Comparison of ENCODE assay signal across 8 cellular contexts in the genomic region with DNA sequence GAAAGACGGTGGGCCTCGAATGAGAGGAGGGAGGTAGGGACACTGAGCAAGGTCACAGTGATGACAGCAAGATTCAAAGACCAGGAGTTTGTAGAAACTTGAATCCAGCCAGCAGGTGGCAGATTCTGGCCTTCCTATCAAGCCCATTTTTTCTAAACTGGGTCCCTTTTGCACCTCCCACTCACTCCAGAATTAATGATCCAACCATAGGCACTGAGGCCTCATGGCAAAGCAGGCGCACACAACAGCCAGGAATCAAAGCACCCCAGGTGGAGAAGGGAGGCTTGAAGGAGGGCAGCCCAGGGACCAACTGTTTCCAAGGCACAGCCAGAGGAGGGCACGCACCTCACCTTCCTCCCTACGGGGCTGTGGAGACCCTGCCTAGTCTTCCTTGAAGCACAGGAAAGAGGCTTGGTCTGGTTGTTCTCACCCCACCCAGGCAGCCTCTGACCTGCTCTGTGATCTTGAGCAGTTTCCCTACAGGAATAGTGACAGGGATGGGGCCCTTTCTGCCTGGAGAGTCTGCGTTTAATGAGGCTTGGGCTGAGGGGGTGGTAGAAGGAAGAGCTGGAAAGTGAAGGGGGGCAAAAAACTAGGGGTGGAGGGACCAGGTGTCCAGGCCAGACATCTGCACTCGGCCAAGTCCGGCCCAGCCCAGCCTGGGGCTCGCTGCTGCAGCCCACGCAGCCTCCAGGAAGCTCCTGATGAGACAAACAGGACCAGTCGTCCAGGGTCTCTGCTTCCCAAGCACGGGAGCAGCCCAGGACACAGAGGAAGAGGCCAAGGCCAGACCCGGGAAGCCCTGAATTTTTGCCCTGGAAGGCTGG.
DNase-seq lines count a peak whose midpoint lies in the region; ATAC-seq and TF ChIP-seq lines count a peak whose summit lies in the region.

No MANE protein-coding gene starts in this region.

- H4K91ac ChIP-seq in IMR-90 (ENCODE audit: insufficient read depth, low read depth, low read length), result no peak overlapping the region

- dilution Hi-C loops in IMR-90 (cut with HindIII; ENCODE audit: low sequenced_read_pairs, unreplicated experiment), result no loop called here

- peak; percentile 72 for DNase-seq in DMS 273 (lab: John Stamatoyannopoulos, UW; ENCODE audit: unreplicated experiment)
- no peak for DNase-seq in DMS 273 treated with DMSO at 0.1 percent for 48 hours (lab: John Stamatoyannopoulos, UW)
- DNase-seq in IMR-90, result peak; percentile 51
- DNase-seq in WERI-Rb-1, result peak; percentile 60
- peak in 1 of 2 donors; percentile 19 for DNase-seq in foreskin keratinocyte

- no peak overlapping the region for H3K9ac ChIP-seq in IMR-90 (ENCODE audit: low read depth, low read length)

- H3K36me3 ChIP-seq in IMR-90 (ENCODE audit: control insufficient read depth, insufficient read depth, low read length) (no peaks in the 10 kb centered on the region), WERI-Rb-1 (no peaks in the 10 kb centered on the region), neutrophil (no peaks in the 10 kb centered on the region)

- no peak overlapping the region for H2BK15ac ChIP-seq in IMR-90 (ENCODE audit: low read depth, low read length)

- no peak overlapping the region for H4K5ac ChIP-seq in IMR-90 (ENCODE audit: low read depth, low read length)

- peaks cover 5% of the 10 kb centered on the region for H3K4me1 ChIP-seq in IMR-90 (ENCODE audit: control insufficient read depth, insufficient read depth, low read length)
- no peaks in the 10 kb centered on the region for H3K4me1 ChIP-seq in foreskin keratinocyte
- peaks cover 28 to 30% of the 10 kb centered on the region in 2 experiments for H3K4me1 ChIP-seq in neutrophil (ENCODE audit: control insufficient read depth in 1 of 2, insufficient read depth in 1 of 2, low read depth in 1 of 2, low read length in 1 of 2)

- H3K4me3 ChIP-seq in IMR-90 (ENCODE audit: insufficient read depth, low read depth, low read length), result no peak overlapping the region
- H3K4me3 ChIP-seq in WERI-Rb-1 (ENCODE audit: low read depth, low read length), result no peak overlapping the region
- H3K4me3 ChIP-seq in neutrophil (ENCODE audit: low read depth in 1 of 2, low read length in 1 of 2), result no peak overlapping the region

- no peaks in the 10 kb centered on the region for H3K9me3 ChIP-seq in IMR-90 (ENCODE audit: control insufficient read depth, insufficient read depth, low read length)
- H3K9me3 ChIP-seq in WERI-Rb-1 (ENCODE audit: severe bottlenecking), result no peaks in the 10 kb centered on the region
- no peaks in the 10 kb centered on the region for H3K9me3 ChIP-seq in neutrophil

- H2AK9ac ChIP-seq in IMR-90 (replicated peaks; ENCODE audit: low read depth, low read length, poor library complexity), result peak overlapping the region; percentile 3

- no peak overlapping the region for H2AFZ ChIP-seq in IMR-90 (replicated peaks; ENCODE audit: low read length, poor library complexity)

- H3K14ac ChIP-seq in IMR-90 (replicated peaks; ENCODE audit: low read depth, low read length), result no peak overlapping the region

- TF ChIP-seq CTCF in IMR-90 (conservative IDR thresholded peaks at IDR 0.05; ENCODE audit: low read depth, low read length) (peak; percentile 52), WERI-Rb-1 (IDR thresholded peaks at IDR 0.05; ENCODE audit: low read depth, low read length) (peak; percentile 68), foreskin keratinocyte (conservative IDR thresholded peaks at IDR 0.05) (peak; percentile 59), neutrophil (IDR thresholded peaks at IDR 0.05) (peak; percentile 32)

- H2BK20ac ChIP-seq in IMR-90 (ENCODE audit: low read depth, low read length), result no peak overlapping the region

- H2BK5ac ChIP-seq in IMR-90 (ENCODE audit: low read depth, low read length, poor library complexity, severe bottlenecking), result no peak overlapping the region

- in situ Hi-C loops in IMR-90 (cut with MboI; ENCODE audit: low sequenced_read_pairs), result loop anchor here (5.0 to 10.0 kb wide), 2 partner anchors 64 to 147 kb away; no protein-coding TSS in a partner anchor

- H3K4ac ChIP-seq in IMR-90 (ENCODE audit: low read depth, low read length), result no peak overlapping the region

- H4K8ac ChIP-seq in IMR-90 (ENCODE audit: low read depth in 2 of 2, low read length in 2 of 2), result no peak overlapping the region

- H3K27me3 ChIP-seq in IMR-90 (ENCODE audit: control insufficient read depth, insufficient read depth, low read length) (peaks cover 19% of the 10 kb centered on the region), WERI-Rb-1 (ENCODE audit: insufficient read depth, low read depth, severe bottlenecking) (no peaks in the 10 kb centered on the region), foreskin keratinocyte (peaks cover 57% of the 10 kb centered on the region), neutrophil (no peaks in the 10 kb centered on the region)

- intact Hi-C loops in IMR-90 (cut with micrococcal nuclease), result loop anchor here (1.0 to 5.0 kb wide), 3 partner anchors 92 to 194 kb away; a partner anchor contains a TSS

- no peak overlapping the region for H3K56ac ChIP-seq in IMR-90 (ENCODE audit: extremely low read depth, insufficient read depth, low read length)

- CTCF ChIA-PET in IMR-90 (lab: Yijun Ruan, JAX), result interaction anchor here (0.8 kb wide), 1 partner anchor 145 kb away, joined by 3 read pairs; no protein-coding TSS in a partner anchor

- POLR2A ChIA-PET in IMR-90 (lab: Charles Lee; ENCODE audit: unreplicated experiment), result no interaction called here

- H3K4me2 ChIP-seq in IMR-90 (ENCODE audit: low read depth, low read length), result no peak overlapping the region

- no peak overlapping the region for H3K18ac ChIP-seq in IMR-90 (ENCODE audit: low read depth, low read length)

- H2AK5ac ChIP-seq in IMR-90 (ENCODE audit: low read depth, low read length), result no peak overlapping the region

- no peak for TF ChIP-seq POLR2A in IMR-90 (IDR thresholded peaks at IDR 0.05; ENCODE audit: low read depth, low read length)

- no peaks in the 10 kb centered on the region for H4K20me1 ChIP-seq in IMR-90 (ENCODE audit: insufficient read depth, low read length)

- BruUV-seq in IMR-90 (replicated peaks; lab: Mats Ljungman, UMichigan), result no TSS peak

- H3K79me1 ChIP-seq in IMR-90 (ENCODE audit: low read depth in 1 of 2, low read length in 2 of 2), result no peaks in the 10 kb centered on the region

- no peak overlapping the region for H3K23ac ChIP-seq in IMR-90 (ENCODE audit: low read depth, low read length)

- no peak overlapping the region for H3K27ac ChIP-seq in IMR-90 (ENCODE audit: insufficient read depth, low read length)
- peak overlapping the region; percentile 55 for H3K27ac ChIP-seq in WERI-Rb-1
- H3K27ac ChIP-seq in foreskin keratinocyte, result no peak overlapping the region
- H3K27ac ChIP-seq in neutrophil, result no peak overlapping the region

- no peak overlapping the region for H2BK120ac ChIP-seq in IMR-90 (ENCODE audit: low read depth, low read length)

- ATAC-seq in IMR-90 (ENCODE audit: low read depth) (peak; percentile 65), foreskin keratinocyte (no peak), HG03159 (IDR thresholded peaks at IDR 0.05; ENCODE audit: unreplicated experiment) (no peak), HG03045 (IDR thresholded peaks at IDR 0.05; ENCODE audit: unreplicated experiment) (no peak)

- peak; percentile 63 for TF ChIP-seq RAD21 in IMR-90 (IDR thresholded peaks at IDR 0.05; ENCODE audit: low read length)

- 52% methylated on average over 8 of the region's 13 CpGs; no CpG with 5 or more reads in 1 of the 2 experiments for WGBS in IMR-90 (ENCODE audit: extremely low coverage in 2 of 2, insufficient read length in 1 of 2), 2 experiments

- H3K9me1 ChIP-seq in IMR-90 (ENCODE audit: insufficient read depth, low read length), result 0 out of 2 replicates have a peak, but pooled peaks cover 3% of the 10 kb centered on the region

TF ChIP-seq in IMR-90, 13 proteins besides CTCF, POLR2A, EP300 and RAD21:
- TF ChIP-seq, protein P1, sequence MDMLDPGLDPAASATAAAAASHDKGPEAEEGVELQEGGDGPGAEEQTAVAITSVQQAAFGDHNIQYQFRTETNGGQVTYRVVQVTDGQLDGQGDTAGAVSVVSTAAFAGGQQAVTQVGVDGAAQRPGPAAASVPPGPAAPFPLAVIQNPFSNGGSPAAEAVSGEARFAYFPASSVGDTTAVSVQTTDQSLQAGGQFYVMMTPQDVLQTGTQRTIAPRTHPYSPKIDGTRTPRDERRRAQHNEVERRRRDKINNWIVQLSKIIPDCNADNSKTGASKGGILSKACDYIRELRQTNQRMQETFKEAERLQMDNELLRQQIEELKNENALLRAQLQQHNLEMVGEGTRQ (IDR thresholded peaks at IDR 0.05; ENCODE audit: low read depth, low read length), result no peak
- peak; percentile 66 for TF ChIP-seq SMC3 (IDR thresholded peaks at IDR 0.05; ENCODE audit: low read depth, low read length)
